Comparison of ENCODE assay signal across 11 cellular contexts in genomic region chr1:6495540-6496359, GRCh38. TPM values are rescaled to one million over a fixed set of nuclear protein-coding genes. Genes with fewer than 3 reads are reported as not detected.
DNase-seq lines count a peak whose midpoint lies in the region; TF ChIP-seq lines count a peak whose summit lies in the region.
"Had no signal": no experiment of that assay in that cellular context is flagged by ENCODE, and none has a peak within 500 bp of the region (broad histone marks: within the 10 kb centered on the region; RNA-seq: fewer than 3 reads in every experiment).

No MANE protein-coding gene starts in this region.

- DNase-seq in H7 (peak; percentile 83), cerebellar cortex (ENCODE audit: low spot score) (peak; percentile 84), KG1 (lab: John Stamatoyannopoulos, UW) (no peak), BE2C (no peak), DMS79 treated with DMSO at 0.1 percent for 48 hours (lab: John Stamatoyannopoulos, UW) (no peak)
- DNase-seq in activated effector memory CD4-positive, alpha-beta T cell treated with anti-CD3 and anti-CD28 coated beads, Interleukin-2, amount 50 U/mL, for 16 hours = no peak
- DNase-seq: islet precursor cell, PC-9 had no signal

- no peak for TF ChIP-seq CTCF in BE2C (IDR thresholded peaks at IDR 0.05; ENCODE audit: low read depth, low read length)

- H3K4me1 ChIP-seq in ACC112 (ENCODE audit: control insufficient read depth, insufficient read depth, low read length, unreplicated experiment) = peaks cover 46% of the 10 kb centered on the region
- peaks cover 22% of the 10 kb centered on the region for H3K4me1 ChIP-seq in mesodermal cell (ENCODE audit: control insufficient read depth, insufficient read depth, low read length, poor library complexity, severe bottlenecking)
- no peaks in the 10 kb centered on the region; the same call in 1 of the 2 replicates for H3K4me1 ChIP-seq in BE2C
- H3K4me1 ChIP-seq: pancreas had no signal

- H3K27ac ChIP-seq in ACC112 (ENCODE audit: low read depth, low read length) (no peak overlapping the region), mesodermal cell (ENCODE audit: low read depth, low read length, severe bottlenecking) (no peak overlapping the region)
- H3K27ac ChIP-seq: pancreas, PC-9 had no signal

- WGBS in mesodermal cell (ENCODE audit: insufficient coverage in 2 of 2), 2 experiments = 83 to 88% methylated on average over 14 of the region's 14 CpGs

- H3K79me2 ChIP-seq in ACC112 (ENCODE audit: control insufficient read depth, insufficient read depth, low read length, unreplicated experiment) = peaks cover 12% of the 10 kb centered on the region

- H3K9me3 ChIP-seq in mesodermal cell (ENCODE audit: control insufficient read depth, low read length) (no peaks in the 10 kb centered on the region), BE2C (no peaks in the 10 kb centered on the region)
- H3K9me3 ChIP-seq: pancreas had no signal

- H3K27me3 ChIP-seq in ACC112 (ENCODE audit: insufficient read depth, low read length) (no peaks in the 10 kb centered on the region), H7 (ENCODE audit: control insufficient read depth, insufficient read depth, low read length) (peaks cover 30% of the 10 kb centered on the region), BE2C (no peaks in the 10 kb centered on the region)
- H3K27me3 ChIP-seq: pancreas had no signal

- H3K4me3 ChIP-seq in ACC112 (ENCODE audit: low read depth, low read length) (peak overlapping the region; percentile 96), H7 (ENCODE audit: insufficient read depth, low read depth, low read length) (no peak overlapping the region), mesodermal cell (ENCODE audit: extremely low read depth, insufficient read depth, low read length, poor library complexity, severe bottlenecking) (peak overlapping the region; percentile 60), BE2C (ENCODE audit: low read depth, low read length) (no peak overlapping the region)

- H2AFZ ChIP-seq in ACC112 (ENCODE audit: low read length, unreplicated experiment) = no peak overlapping the region
- H2AFZ ChIP-seq: PC-9 had no signal

- H3K36me3 ChIP-seq in ACC112 (ENCODE audit: insufficient read depth, low read length) (no peaks in the 10 kb centered on the region), H7 (replicated peaks; ENCODE audit: control insufficient read depth, insufficient read depth, low read length) (no peaks in the 10 kb centered on the region), mesodermal cell (ENCODE audit: control insufficient read depth, insufficient read depth, low read length) (no peaks in the 10 kb centered on the region), BE2C (no peaks in the 10 kb centered on the region)
- H3K36me3 ChIP-seq: pancreas had no signal

RNA-seq across cellular contexts. Expression of gene PLEKHG5, which starts 4.3 kb away (rescaled TPM):
- 17.2 and 27.4 TPM in 2 replicates for total RNA-seq in H7 (2014; rRNA removed; shearing (Covaris generic))
- 27.1 TPM for polyA plus RNA-seq in mesodermal cell (2013, experiment 1 of 2)
- 23.0 TPM for polyA plus RNA-seq in mesodermal cell (2013, experiment 2 of 2)
- 14.3 TPM for polyA plus RNA-seq in BE2C (2012; ENCODE audit: insufficient read depth, insufficient read length, low read depth)

RNA-seq across cellular contexts. Expression of gene TNFRSF25, which starts 29.8 kb away (rescaled TPM):
- total RNA-seq in H7 (2014; rRNA removed; shearing (Covaris generic)) = 5.4 and 15.7 TPM in 2 replicates
- 30.6 TPM for polyA plus RNA-seq in mesodermal cell (2013, experiment 1 of 2)
- 24.6 TPM for polyA plus RNA-seq in mesodermal cell (2013, experiment 2 of 2)
- polyA plus RNA-seq in BE2C (2012; ENCODE audit: insufficient read depth, insufficient read length, low read depth) = 6.8 TPM

RNA-seq across cellular contexts. Expression of gene NOL9, which starts 58.6 kb away (rescaled TPM):
- total RNA-seq in H7 (2014; rRNA removed; shearing (Covaris generic)) = 32.7 and 37.2 TPM in 2 replicates
- polyA plus RNA-seq in mesodermal cell (2013, experiment 1 of 2) = 10.1 TPM
- 10.1 TPM for polyA plus RNA-seq in mesodermal cell (2013, experiment 2 of 2)
- 4.9 TPM for polyA plus RNA-seq in BE2C (2012; ENCODE audit: insufficient read depth, insufficient read length, low read depth)

RNA-seq across cellular contexts. Expression of gene TAS1R1, which starts 59.4 kb away (rescaled TPM):
- 0.10 and 0.15 TPM in 2 replicates for total RNA-seq in H7 (2014; rRNA removed; shearing (Covaris generic))
- polyA plus RNA-seq in mesodermal cell (2013, experiment 1 of 2) = not detected
- 0.15 TPM for polyA plus RNA-seq in mesodermal cell (2013, experiment 2 of 2)
- not detected for polyA plus RNA-seq in BE2C (2012; ENCODE audit: insufficient read depth, insufficient read length, low read depth)
- total RNA-seq: pancreas, PC-9 had no signal
- polyA plus RNA-seq: pancreas had no signal

Comparison
In these comparisons a context has a peak if more than half of its experiments do, and no peak if none do; other contexts are left out.
1. H3K4me3 ChIP-seq: peak in ACC112 (single experiment) and mesodermal cell (single experiment); none in H7 (single experiment) and BE2C (single experiment).
2. DNase-seq: peak in H7 (single experiment) and cerebellar cortex (single experiment); none in activated effector memory CD4-positive, alpha-beta T cell treated with anti-CD3 and anti-CD28 coated beads, Interleukin-2, amount 50 U/mL, for 16 hours (single experiment), KG1 (single experiment), BE2C (single experiment) and DMS79 treated with DMSO at 0.1 percent for 48 hours (single experiment).